1 cellular context compared by ENCODE assay signal in genomic region chr1:1020415-1021009, GRCh38.
TF ChIP-seq lines count a peak whose summit lies in the region.

No MANE protein-coding gene starts in this region.

TF ChIP-seq in HepG2, 621 proteins besides CTCF, POLR2A, EP300 and RAD21 (continued from another document):
- no peak for TF ChIP-seq GMEB2 (CRISPR knock-in tag; IDR thresholded peaks at IDR 0.05; ENCODE audit: low read depth)
- TF ChIP-seq ZNF33A (CRISPR knock-in tag; IDR thresholded peaks at IDR 0.05; ENCODE audit: borderline replicate concordance) = no peak
- no peak for TF ChIP-seq RFX1 (IDR thresholded peaks at IDR 0.05)
- TF ChIP-seq, protein P1, sequence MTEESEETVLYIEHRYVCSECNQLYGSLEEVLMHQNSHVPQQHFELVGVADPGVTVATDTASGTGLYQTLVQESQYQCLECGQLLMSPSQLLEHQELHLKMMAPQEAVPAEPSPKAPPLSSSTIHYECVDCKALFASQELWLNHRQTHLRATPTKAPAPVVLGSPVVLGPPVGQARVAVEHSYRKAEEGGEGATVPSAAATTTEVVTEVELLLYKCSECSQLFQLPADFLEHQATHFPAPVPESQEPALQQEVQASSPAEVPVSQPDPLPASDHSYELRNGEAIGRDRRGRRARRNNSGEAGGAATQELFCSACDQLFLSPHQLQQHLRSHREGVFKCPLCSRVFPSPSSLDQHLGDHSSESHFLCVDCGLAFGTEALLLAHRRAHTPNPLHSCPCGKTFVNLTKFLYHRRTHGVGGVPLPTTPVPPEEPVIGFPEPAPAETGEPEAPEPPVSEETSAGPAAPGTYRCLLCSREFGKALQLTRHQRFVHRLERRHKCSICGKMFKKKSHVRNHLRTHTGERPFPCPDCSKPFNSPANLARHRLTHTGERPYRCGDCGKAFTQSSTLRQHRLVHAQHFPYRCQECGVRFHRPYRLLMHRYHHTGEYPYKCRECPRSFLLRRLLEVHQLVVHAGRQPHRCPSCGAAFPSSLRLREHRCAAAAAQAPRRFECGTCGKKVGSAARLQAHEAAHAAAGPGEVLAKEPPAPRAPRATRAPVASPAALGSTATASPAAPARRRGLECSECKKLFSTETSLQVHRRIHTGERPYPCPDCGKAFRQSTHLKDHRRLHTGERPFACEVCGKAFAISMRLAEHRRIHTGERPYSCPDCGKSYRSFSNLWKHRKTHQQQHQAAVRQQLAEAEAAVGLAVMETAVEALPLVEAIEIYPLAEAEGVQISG (CRISPR knock-in tag; IDR thresholded peaks at IDR 0.05) = 0 out of 2 replicates have a peak, but pooled peaks have one; percentile 3
- no peak for TF ChIP-seq KDM3A (CRISPR knock-in tag; IDR thresholded peaks at IDR 0.05; ENCODE audit: low read depth)
- TF ChIP-seq KMT2B (CRISPR knock-in tag; IDR thresholded peaks at IDR 0.05) = no peak
- TF ChIP-seq SAP130 (CRISPR knock-in tag; IDR thresholded peaks at IDR 0.05; ENCODE audit: low read depth) = peak; percentile 33
- TF ChIP-seq ZNF33B (CRISPR knock-in tag; IDR thresholded peaks at IDR 0.05) = no peak
- TF ChIP-seq SALL2 (CRISPR knock-in tag; IDR thresholded peaks at IDR 0.05) = peak; percentile 36; the same call in 1 of the 2 replicates
- TF ChIP-seq FLYWCH1 (CRISPR knock-in tag; IDR thresholded peaks at IDR 0.05) = no peak
- TF ChIP-seq TSC22D2 (CRISPR knock-in tag; IDR thresholded peaks at IDR 0.05; ENCODE audit: borderline replicate concordance) = no peak
- TF ChIP-seq RCOR2 (CRISPR knock-in tag; IDR thresholded peaks at IDR 0.05) = no peak
- TF ChIP-seq GLI4 (CRISPR knock-in tag; IDR thresholded peaks at IDR 0.05; ENCODE audit: borderline replicate concordance) = no peak
- no peak for TF ChIP-seq NR1H2 (CRISPR knock-in tag; IDR thresholded peaks at IDR 0.05; ENCODE audit: borderline replicate concordance, low read depth)
- no peak for TF ChIP-seq ELF4 (CRISPR knock-in tag; IDR thresholded peaks at IDR 0.05; ENCODE audit: borderline replicate concordance)
- 0 out of 2 replicates have a peak, but pooled peaks have one; percentile 5 for TF ChIP-seq SIN3A (IDR thresholded peaks at IDR 0.05; ENCODE audit: borderline replicate concordance, low read depth, low read length)
- TF ChIP-seq SP2 (CRISPR knock-in tag; IDR thresholded peaks at IDR 0.05) = no peak
- no peak for TF ChIP-seq SMC3 (IDR thresholded peaks at IDR 0.05; ENCODE audit: low read length)
TF ChIP-seq in HepG2: peak in this region for 8.
